Comparison of ENCODE assay signal across 8 cellular contexts in genomic region chr6:73521351-73522254, GRCh38. TPM values are rescaled to one million over a fixed set of nuclear protein-coding genes. Genes with fewer than 3 reads are reported as not detected.
DNase-seq lines count a peak whose midpoint lies in the region; ATAC-seq and TF ChIP-seq lines count a peak whose summit lies in the region.

No MANE protein-coding gene starts in this region.

- H3K79me2 ChIP-seq in DND-41 (ENCODE audit: insufficient read depth, low read length): peaks cover 68% of the 10 kb centered on the region

- WGBS in adrenal gland, 4 donors: 1 to 8% (median 2%) methylated on average over 8 to 38 of the region's 38 CpGs

- H3K4me3 ChIP-seq in DND-41 (ENCODE audit: low read depth in 1 of 2, low read length in 2 of 2) (peak overlapping the region; percentile 42 to 68), Peyer's patch (peak overlapping the region; percentile 82 to 99 (median 88)), adrenal gland (peak overlapping the region; percentile 31 to 88 (median 68))

- TF ChIP-seq POLR2A in Peyer's patch (IDR thresholded peaks at IDR 0.05) (peak; percentile 51 to 66), adrenal gland (IDR thresholded peaks at IDR 0.05) (peak; percentile 43 to 64)

- H3K36me3 ChIP-seq in DND-41 (ENCODE audit: insufficient read depth, low read length): peaks cover 40% of the 10 kb centered on the region
- peaks cover 0 to 28% (median 0%) of the 10 kb centered on the region in 3 donors for H3K36me3 ChIP-seq in Peyer's patch
- H3K36me3 ChIP-seq in adrenal gland (replicated peaks in 1 of 2): peaks cover 0 to 32% of the 10 kb centered on the region in 2 donors

- H3K9ac ChIP-seq in DND-41 (ENCODE audit: low read depth, low read length): peak overlapping the region; percentile 85

- H3K27me3 ChIP-seq in DND-41 (ENCODE audit: insufficient read depth, low read length, poor library complexity): no peaks in the 10 kb centered on the region
- no peaks in the 10 kb centered on the region for H3K27me3 ChIP-seq in Peyer's patch
- H3K27me3 ChIP-seq in adrenal gland: no peaks in the 10 kb centered on the region

- peak overlapping the region; percentile 88 for H2AFZ ChIP-seq in DND-41 (ENCODE audit: low read depth, low read length)

- peak overlapping the region; percentile 94 for H3K27ac ChIP-seq in DND-41 (ENCODE audit: low read length)
- peak overlapping the region; percentile 90 to 100 (median 96) for H3K27ac ChIP-seq in Peyer's patch
- peak overlapping the region; percentile 99 to 100 (median 99) for H3K27ac ChIP-seq in adrenal gland

- peaks cover 34% of the 10 kb centered on the region for H4K20me1 ChIP-seq in DND-41 (ENCODE audit: insufficient read depth, low read length)

- ATAC-seq in DND-41 (ENCODE audit: insufficient read depth, low read depth): peak; percentile 69
- peak; percentile 31 for ATAC-seq in GM21619 (IDR thresholded peaks at IDR 0.05; ENCODE audit: unreplicated experiment)

- TF ChIP-seq CTCF in DND-41 (IDR thresholded peaks at IDR 0.05; ENCODE audit: borderline replicate concordance, extremely low read depth, low read length, poor library complexity, severe bottlenecking) (no peak), Peyer's patch (IDR thresholded peaks at IDR 0.05) (no peak), adrenal gland (IDR thresholded peaks at IDR 0.05) (no peak)

- peak overlapping the region; percentile 82 for H3K4me2 ChIP-seq in DND-41 (ENCODE audit: insufficient read depth, low read length)

- DNase-seq in DND-41 (no peak), HuH-7.5 (ENCODE audit: low spot score) (peak; percentile 63), Peyer's patch (peak in 2 of 3 donors; percentile 71 to 91), adrenal gland (peak in 3 of 7 donors; percentile 47 to 78 (median 77)), hepatic stellate cell (ENCODE audit: low spot score) (peak; percentile 83), renal cortical epithelial cell (ENCODE audit: low read depth) (peak; percentile 66), NCI-H226 (no peak)

- no peaks in the 10 kb centered on the region for H3K9me3 ChIP-seq in DND-41 (ENCODE audit: insufficient read depth, low read length, severe bottlenecking)
- no peaks in the 10 kb centered on the region for H3K9me3 ChIP-seq in Peyer's patch
- no peaks in the 10 kb centered on the region for H3K9me3 ChIP-seq in adrenal gland (replicated peaks in 1 of 3)

- intact Hi-C loops in adrenal gland (cut with DNase I): loop anchor here (5.0 to 10.0 kb wide), 2 partner anchors 63 to 66 kb away; no protein-coding TSS in a partner anchor

- H3K4me1 ChIP-seq in DND-41 (ENCODE audit: insufficient read depth, low read length) (peaks cover 51% of the 10 kb centered on the region), Peyer's patch (peaks cover 0 to 29% (median 13%) of the 10 kb centered on the region in 4 donors), adrenal gland (replicated peaks in 1 of 2) (peaks cover 21 to 44% of the 10 kb centered on the region in 2 donors)

RNA-seq across cellular contexts. Expression of gene EEF1A1, which starts 0.8 kb away (rescaled TPM):
- total RNA-seq in Peyer's patch: 1,000 to 10,000 TPM; 4,216 to 7,500 (median 5,030) TPM
- total RNA-seq in adrenal gland: over 10,000 TPM in 3 of 8 donors, 1,000 to 10,000 TPM in 5; 7,361 to 11,784 (median 9,101) TPM
- over 10,000 TPM in 1 of 3 donors, 1,000 to 10,000 TPM in 2; 7,921 to 10,048 (median 9,514) TPM for polyA plus RNA-seq in adrenal gland
- total RNA-seq in renal cortical epithelial cell: 25,091 and 26,411 TPM in 2 replicates

Comparison
In these comparisons a context has a peak if more than half of its experiments do, and no peak if none do; other contexts are left out.
1. DNase-seq: peak in HuH-7.5 (single experiment), Peyer's patch (2 of 3), hepatic stellate cell (single experiment) and renal cortical epithelial cell (single experiment); none in DND-41 (single experiment) and NCI-H226 (single experiment).
2. Peak in every context shown above with its lines, with median percentiles within 50 percentile points of each other: H3K27ac ChIP-seq and H3K4me3 ChIP-seq.